Comparison of ENCODE assay signal across 8 cellular contexts in genomic region chr11:4606231-4607015, GRCh38. TPM values are rescaled to one million over a fixed set of nuclear protein-coding genes. Genes with fewer than 3 reads are reported as not detected.
DNase-seq lines count a peak whose midpoint lies in the region; ATAC-seq and TF ChIP-seq lines count a peak whose summit lies in the region.

No MANE protein-coding gene starts in this region.

- DNase-seq in right lobe of liver, result no peak
- DNase-seq in left colon, result peak in 1 of 2 donors; percentile 12
- DNase-seq in OCI-M2 (lab: John Stamatoyannopoulos, UW; ENCODE audit: unreplicated experiment), result no peak
- DNase-seq in sciatic nerve (ENCODE audit: low spot score), result no peak
- DNase-seq in DMS114 treated with DMSO at 0.1 percent for 48 hours (lab: John Stamatoyannopoulos, UW; ENCODE audit: unreplicated experiment), result no peak

- H3K36me3 Mint-ChIP-seq in activated naive CD8-positive, alpha-beta T cell, result peaks cover 12% of the 10 kb centered on the region

- H3K4me3 ChIP-seq in liver (ENCODE audit: low read depth in 1 of 3, low read length in 3 of 3), result peak overlapping the region in 1 of 3 donors; percentile 79
- no peak overlapping the region for H3K4me3 ChIP-seq in right lobe of liver

- no peaks in the 10 kb centered on the region for H3K9me3 Mint-ChIP-seq in activated naive CD8-positive, alpha-beta T cell (ENCODE audit: low read depth)

- peaks cover 0 to 29% (median 16%) of the 10 kb centered on the region in 4 donors for H3K36me3 ChIP-seq in liver (ENCODE audit: control insufficient read depth in 4 of 4, insufficient read depth in 3 of 4, low read depth in 1 of 4, low read length in 3 of 4)
- peaks cover 0 to 15% (median 4%) of the 10 kb centered on the region in 4 donors for H3K36me3 ChIP-seq in right lobe of liver

- peak overlapping the region; percentile 92 for H3K4me3 Mint-ChIP-seq in activated naive CD8-positive, alpha-beta T cell

- H3K4me1 Mint-ChIP-seq in activated naive CD8-positive, alpha-beta T cell (ENCODE audit: low read depth), result peaks cover 45% of the 10 kb centered on the region

- intact Hi-C loops in right lobe of liver (cut with DNase I) (no loop called here), left colon (cut with DNase I, micrococcal nuclease) (no loop called here), sciatic nerve (cut with DNase I) (no loop called here)

- TF ChIP-seq CTCF in liver (IDR thresholded peaks at IDR 0.05; ENCODE audit: low read depth, low read length, missing input control) (no peak), right lobe of liver (IDR thresholded peaks at IDR 0.05) (no peak)

- no peaks in the 10 kb centered on the region for H3K9me3 ChIP-seq in liver (ENCODE audit: control insufficient read depth in 4 of 4, low read length in 3 of 4)
- no peaks in the 10 kb centered on the region for H3K9me3 ChIP-seq in right lobe of liver

- H3K27ac Mint-ChIP-seq in activated naive CD8-positive, alpha-beta T cell, result no peak overlapping the region

- H3K9ac ChIP-seq in liver (ENCODE audit: low read depth in 1 of 2, low read length in 2 of 2), result no peak overlapping the region

- 67% methylated on average over 1 of the region's 1 CpG for WGBS in liver
- 75% methylated on average over 1 of the region's 1 CpG for WGBS in right lobe of liver (ENCODE audit: insufficient coverage, low coverage, low lambda C conversion rate, missing lambda C conversion rate)

- no peak for TF ChIP-seq POLR2A in right lobe of liver (IDR thresholded peaks at IDR 0.05)

- H3K4me1 ChIP-seq in liver (ENCODE audit: control insufficient read depth in 4 of 4, insufficient read depth in 4 of 4, low read length in 3 of 4) (peaks cover 0 to 12% (median 4%) of the 10 kb centered on the region in 4 donors), right lobe of liver (peaks cover 0 to 19% (median 0%) of the 10 kb centered on the region in 4 donors)

- no peaks in the 10 kb centered on the region for H3K27me3 ChIP-seq in liver (ENCODE audit: control insufficient read depth in 4 of 4, insufficient read depth in 4 of 4, low read length in 3 of 4)
- no peaks in the 10 kb centered on the region for H3K27me3 ChIP-seq in right lobe of liver

- H3K27ac ChIP-seq in liver (ENCODE audit: low read depth in 1 of 2, low read length in 2 of 2), result no peak overlapping the region
- H3K27ac ChIP-seq in right lobe of liver, result no peak overlapping the region

- no peak for TF ChIP-seq RAD21 in liver (IDR thresholded peaks at IDR 0.05)

- no peak for ATAC-seq in right lobe of liver
- peak; percentile 69 for ATAC-seq in left colon
- no peak for ATAC-seq in HG03045 (IDR thresholded peaks at IDR 0.05; ENCODE audit: unreplicated experiment)
- ATAC-seq in sciatic nerve, result no peak

- H3K27me3 Mint-ChIP-seq in activated naive CD8-positive, alpha-beta T cell, result no peaks in the 10 kb centered on the region

TF ChIP-seq in liver, 16 proteins besides CTCF, POLR2A, EP300 and RAD21:
- TF ChIP-seq HNF4A (conservative IDR thresholded peaks at IDR 0.05) (no peak), YY1 (IDR thresholded peaks at IDR 0.05) (peak; percentile 44)

RNA-seq across cellular contexts. Expression of gene TRIM68, which starts 1.6 kb away (rescaled TPM):
- total RNA-seq in liver (10 to 100 TPM in 1 of 2 donors, 1 to 10 TPM in 1; 4.9 to 11.2 TPM), right lobe of liver (1 to 10 TPM; 3.3 to 8.6 (median 5.8) TPM), left colon (10 to 100 TPM; 17.6 to 18.6 TPM), sciatic nerve (14.2 TPM)
- polyA plus RNA-seq in liver, result 1 to 10 TPM; 2.6 to 6.0 TPM

RNA-seq across cellular contexts. Expression of gene OR52I1, which starts 12.6 kb away (rescaled TPM):
- not detected for total RNA-seq in liver
- polyA plus RNA-seq in liver, result not detected
- total RNA-seq in right lobe of liver, result not detected
- not detected for total RNA-seq in left colon
- 0.13 TPM for total RNA-seq in sciatic nerve

RNA-seq across cellular contexts. Expression of gene OR52I2, which starts 24.9 kb away (rescaled TPM):
- total RNA-seq in liver, result under 1 TPM in 1 of 2 donors, not detected in 1; under 0.01 TPM
- not detected for polyA plus RNA-seq in liver
- not detected for total RNA-seq in right lobe of liver
- not detected for total RNA-seq in left colon
- not detected for total RNA-seq in sciatic nerve

RNA-seq across cellular contexts. Expression of gene OR51D1, which starts 30.9 kb away (rescaled TPM):
- total RNA-seq in liver (not detected), right lobe of liver (not detected), left colon (not detected), sciatic nerve (not detected)
- not detected for polyA plus RNA-seq in liver

RNA-seq across cellular contexts. Expression of gene OR51E1, which starts 37.4 kb away (rescaled TPM):
- total RNA-seq in liver, result under 1 TPM; 0.05 to 0.08 TPM
- not detected for polyA plus RNA-seq in liver
- not detected for total RNA-seq in right lobe of liver
- total RNA-seq in left colon, result 1 to 10 TPM in 1 of 2 donors, under 1 TPM in 1; 0.64 to 1.3 TPM
- total RNA-seq in sciatic nerve, result 1.4 TPM
